12 cellular contexts compared by ENCODE assay signal in the genomic region with DNA sequence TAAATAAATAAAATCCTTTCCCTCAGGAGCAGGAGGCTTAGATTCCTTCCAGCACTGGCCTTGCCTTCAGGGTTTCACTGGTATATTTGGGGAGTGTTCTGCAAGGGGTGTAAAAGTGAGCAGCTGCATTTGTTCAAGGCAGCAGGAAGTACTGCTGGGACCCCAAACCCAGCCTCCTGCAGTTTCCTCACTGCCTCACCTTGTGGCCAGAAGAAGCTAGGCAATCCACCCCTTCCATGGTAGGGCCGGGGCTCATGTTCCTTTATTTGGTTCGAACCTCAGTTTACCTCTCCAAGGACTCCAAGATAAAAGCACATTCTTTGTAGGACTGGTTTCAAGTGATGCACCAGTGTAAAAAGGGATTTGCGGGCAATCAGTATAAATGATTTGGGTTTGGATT. TPM values are rescaled to one million over a fixed set of nuclear protein-coding genes. Genes with fewer than 3 reads are reported as not detected.
A peak's percentile ranks its signal among the peaks of the same experiment; 100 is the strongest.
DNase-seq lines count a peak whose midpoint lies in the region; ATAC-seq and TF ChIP-seq lines count a peak whose summit lies in the region.
"Had no signal": no experiment of that assay in that cellular context is flagged by ENCODE, and none has a peak within 500 bp of the region (broad histone marks: within the 10 kb centered on the region; RNA-seq: fewer than 3 reads in every experiment).

No MANE protein-coding gene starts in this region.

- peaks cover 0 to 8% (median 3%) of the 10 kb centered on the region in 4 donors for H3K4me1 ChIP-seq in liver (ENCODE audit: control insufficient read depth in 4 of 4, insufficient read depth in 4 of 4, low read length in 3 of 4)
- H3K4me1 ChIP-seq in right lobe of liver: peaks cover 0 to 4% (median 0%) of the 10 kb centered on the region in 4 donors

- H3K36me3 ChIP-seq in liver (ENCODE audit: control insufficient read depth in 4 of 4, insufficient read depth in 3 of 4, low read depth in 1 of 4, low read length in 3 of 4) (no peaks in the 10 kb centered on the region), right lobe of liver (no peaks in the 10 kb centered on the region)

- intact Hi-C loops in right lobe of liver (cut with DNase I): loop anchor here in 1 of 2 donors (10.0 kb wide), 1 partner anchor 194 kb away; the partner anchor contains the start of gene ADAMTS4
- intact Hi-C loops in activated T-helper 2 cell treated with anti-CD3 and anti-CD28 coated beads, Interferon-gamma antibody, Interleukin-2, Interleukin-4, amounts not matched to agents 10 μg/mL and 5 μg/mL and 100 μg/mL, durations not matched to agents 14 hours and 24 hours and 36 hours (cut with micrococcal nuclease): no loop called here

- H3K27ac Mint-ChIP-seq in activated T-helper 2 cell treated with anti-CD3 and anti-CD28 coated beads, Interferon-gamma antibody, Interleukin-2, Interleukin-4, amounts not matched to agents 10 μg/mL and 5 μg/mL and 100 μg/mL, durations not matched to agents 14 hours and 24 hours and 36 hours: peak overlapping the region; percentile 92
- peak overlapping the region; percentile 98 for H3K27ac Mint-ChIP-seq in mesothelial cell of epicardium

- H3K27me3 ChIP-seq in liver (ENCODE audit: control insufficient read depth in 4 of 4, insufficient read depth in 4 of 4, low read length in 3 of 4) (no peaks in the 10 kb centered on the region), right lobe of liver (no peaks in the 10 kb centered on the region)
- H3K27me3 ChIP-seq: foreskin keratinocyte had no signal

- H3K9ac ChIP-seq in liver (ENCODE audit: low read depth in 1 of 2, low read length in 2 of 2): no peak overlapping the region

- TF ChIP-seq POLR2A in right lobe of liver (IDR thresholded peaks at IDR 0.05): no peak

- H3K4me3 ChIP-seq in liver (ENCODE audit: low read depth in 1 of 3, low read length in 3 of 3) (no peak overlapping the region), right lobe of liver (no peak overlapping the region)

- WGBS in liver: 95% methylated on average over 3 of the region's 3 CpGs
- 98% methylated on average over 3 of the region's 3 CpGs for WGBS in right lobe of liver (ENCODE audit: insufficient coverage, low coverage, low lambda C conversion rate, missing lambda C conversion rate)

- no peaks in the 10 kb centered on the region for H3K9me3 Mint-ChIP-seq in activated T-helper 2 cell treated with anti-CD3 and anti-CD28 coated beads, Interferon-gamma antibody, Interleukin-2, Interleukin-4, amounts not matched to agents 10 μg/mL and 5 μg/mL and 100 μg/mL, durations not matched to agents 14 hours and 24 hours and 36 hours
- H3K9me3 Mint-ChIP-seq in mesothelial cell of epicardium: no peaks in the 10 kb centered on the region

- ATAC-seq in right lobe of liver (no peak), HG02798 (IDR thresholded peaks at IDR 0.05; ENCODE audit: poor library complexity, unreplicated experiment) (no peak), HG02610 (IDR thresholded peaks at IDR 0.05; ENCODE audit: unreplicated experiment) (no peak)
- ATAC-seq: foreskin keratinocyte, left colon had no signal

- H3K9me3 ChIP-seq in liver (ENCODE audit: control insufficient read depth in 4 of 4, low read length in 3 of 4): no peaks in the 10 kb centered on the region
- H3K9me3 ChIP-seq in right lobe of liver: no peaks in the 10 kb centered on the region

- H3K4me1 Mint-ChIP-seq in activated T-helper 2 cell treated with anti-CD3 and anti-CD28 coated beads, Interferon-gamma antibody, Interleukin-2, Interleukin-4, amounts not matched to agents 10 μg/mL and 5 μg/mL and 100 μg/mL, durations not matched to agents 14 hours and 24 hours and 36 hours (ENCODE audit: low read depth): peaks cover 41% of the 10 kb centered on the region
- peaks cover 10% of the 10 kb centered on the region for H3K4me1 Mint-ChIP-seq in mesothelial cell of epicardium

- H3K36me3 Mint-ChIP-seq in activated T-helper 2 cell treated with anti-CD3 and anti-CD28 coated beads, Interferon-gamma antibody, Interleukin-2, Interleukin-4, amounts not matched to agents 10 μg/mL and 5 μg/mL and 100 μg/mL, durations not matched to agents 14 hours and 24 hours and 36 hours (ENCODE audit: low read depth): peaks cover 5% of the 10 kb centered on the region
- no peaks in the 10 kb centered on the region for H3K36me3 Mint-ChIP-seq in mesothelial cell of epicardium

- TF ChIP-seq CTCF in liver (IDR thresholded peaks at IDR 0.05; ENCODE audit: low read depth, low read length, missing input control) (no peak), right lobe of liver (IDR thresholded peaks at IDR 0.05) (no peak), mesothelial cell of epicardium (IDR thresholded peaks at IDR 0.05; ENCODE audit: unreplicated experiment) (no peak)

- TF ChIP-seq RAD21 in liver (IDR thresholded peaks at IDR 0.05): no peak

- H3K4me3 Mint-ChIP-seq in activated T-helper 2 cell treated with anti-CD3 and anti-CD28 coated beads, Interferon-gamma antibody, Interleukin-2, Interleukin-4, amounts not matched to agents 10 μg/mL and 5 μg/mL and 100 μg/mL, durations not matched to agents 14 hours and 24 hours and 36 hours (ENCODE audit: low read depth): peak overlapping the region; percentile 86
- H3K4me3 Mint-ChIP-seq in mesothelial cell of epicardium: peak overlapping the region; percentile 84

- H3K27ac ChIP-seq in liver (ENCODE audit: low read depth in 1 of 2, low read length in 2 of 2): peak overlapping the region; percentile 88 to 95
- no peak overlapping the region for H3K27ac ChIP-seq in right lobe of liver

- no peak for DNase-seq in right lobe of liver
- no peak for DNase-seq in activated T-helper 2 cell treated with anti-CD3 and anti-CD28 coated beads, Interferon-gamma antibody, Interleukin-2, Interleukin-4, amounts not matched to agents 10 μg/mL and 5 μg/mL and 100 μg/mL, durations not matched to agents 14 hours and 24 hours and 36 hours (ENCODE audit: low spot score)
- no peak for DNase-seq in mesothelial cell of epicardium (ENCODE audit: low spot score in 2 of 2, unreplicated experiment in 2 of 2)
- no peak for DNase-seq in cerebellar cortex (ENCODE audit: low spot score)
- DNase-seq in stimulated activated CD4-positive, alpha-beta T cell treated with anti-CD3 and anti-CD28 coated beads, Interleukin-1b, Interleukin-23, amount 100 ng/mL, for 48 hours: no peak
- DNase-seq: foreskin keratinocyte, GF-D8, NCI-H1417 had no signal

- no peaks in the 10 kb centered on the region for H3K27me3 Mint-ChIP-seq in activated T-helper 2 cell treated with anti-CD3 and anti-CD28 coated beads, Interferon-gamma antibody, Interleukin-2, Interleukin-4, amounts not matched to agents 10 μg/mL and 5 μg/mL and 100 μg/mL, durations not matched to agents 14 hours and 24 hours and 36 hours (ENCODE audit: low read depth)
- no peaks in the 10 kb centered on the region for H3K27me3 Mint-ChIP-seq in mesothelial cell of epicardium (ENCODE audit: low read depth)

TF ChIP-seq in liver, 16 proteins besides CTCF, POLR2A, EP300 and RAD21:
- no peak for TF ChIP-seq EGR1 (IDR thresholded peaks at IDR 0.05; ENCODE audit: low read depth in 2 of 2)
- TF ChIP-seq JUND (IDR thresholded peaks at IDR 0.05): no peak
- TF ChIP-seq MAX (IDR thresholded peaks at IDR 0.05): no peak
- TF ChIP-seq TAF1 (conservative IDR thresholded peaks at IDR 0.05): no peak
- no peak for TF ChIP-seq YY1 (IDR thresholded peaks at IDR 0.05)
- TF ChIP-seq, protein P1, sequence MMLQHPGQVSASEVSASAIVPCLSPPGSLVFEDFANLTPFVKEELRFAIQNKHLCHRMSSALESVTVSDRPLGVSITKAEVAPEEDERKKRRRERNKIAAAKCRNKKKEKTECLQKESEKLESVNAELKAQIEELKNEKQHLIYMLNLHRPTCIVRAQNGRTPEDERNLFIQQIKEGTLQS (IDR thresholded peaks at IDR 0.05): no peak
- TF ChIP-seq, protein P2, sequence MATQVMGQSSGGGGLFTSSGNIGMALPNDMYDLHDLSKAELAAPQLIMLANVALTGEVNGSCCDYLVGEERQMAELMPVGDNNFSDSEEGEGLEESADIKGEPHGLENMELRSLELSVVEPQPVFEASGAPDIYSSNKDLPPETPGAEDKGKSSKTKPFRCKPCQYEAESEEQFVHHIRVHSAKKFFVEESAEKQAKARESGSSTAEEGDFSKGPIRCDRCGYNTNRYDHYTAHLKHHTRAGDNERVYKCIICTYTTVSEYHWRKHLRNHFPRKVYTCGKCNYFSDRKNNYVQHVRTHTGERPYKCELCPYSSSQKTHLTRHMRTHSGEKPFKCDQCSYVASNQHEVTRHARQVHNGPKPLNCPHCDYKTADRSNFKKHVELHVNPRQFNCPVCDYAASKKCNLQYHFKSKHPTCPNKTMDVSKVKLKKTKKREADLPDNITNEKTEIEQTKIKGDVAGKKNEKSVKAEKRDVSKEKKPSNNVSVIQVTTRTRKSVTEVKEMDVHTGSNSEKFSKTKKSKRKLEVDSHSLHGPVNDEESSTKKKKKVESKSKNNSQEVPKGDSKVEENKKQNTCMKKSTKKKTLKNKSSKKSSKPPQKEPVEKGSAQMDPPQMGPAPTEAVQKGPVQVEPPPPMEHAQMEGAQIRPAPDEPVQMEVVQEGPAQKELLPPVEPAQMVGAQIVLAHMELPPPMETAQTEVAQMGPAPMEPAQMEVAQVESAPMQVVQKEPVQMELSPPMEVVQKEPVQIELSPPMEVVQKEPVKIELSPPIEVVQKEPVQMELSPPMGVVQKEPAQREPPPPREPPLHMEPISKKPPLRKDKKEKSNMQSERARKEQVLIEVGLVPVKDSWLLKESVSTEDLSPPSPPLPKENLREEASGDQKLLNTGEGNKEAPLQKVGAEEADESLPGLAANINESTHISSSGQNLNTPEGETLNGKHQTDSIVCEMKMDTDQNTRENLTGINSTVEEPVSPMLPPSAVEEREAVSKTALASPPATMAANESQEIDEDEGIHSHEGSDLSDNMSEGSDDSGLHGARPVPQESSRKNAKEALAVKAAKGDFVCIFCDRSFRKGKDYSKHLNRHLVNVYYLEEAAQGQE (IDR thresholded peaks at IDR 0.05): no peak
- no peak for TF ChIP-seq SP1 (IDR thresholded peaks at IDR 0.05)
- TF ChIP-seq HNF4G (IDR thresholded peaks at IDR 0.05): no peak

RNA-seq across cellular contexts. Expression of gene CFAP126, which starts 21.0 kb away (rescaled TPM):
- total RNA-seq in liver (not detected), right lobe of liver (not detected), mesothelial cell of epicardium (not detected in 3 replicates)
- polyA plus RNA-seq in liver: not detected
- not detected in 2 replicates for total RNA-seq in activated T-helper 2 cell treated with anti-CD3 and anti-CD28 coated beads, Interferon-gamma antibody, Interleukin-2, Interleukin-4, amounts not matched to agents 10 μg/mL and 5 μg/mL and 100 μg/mL, durations not matched to agents 14 hours and 24 hours and 36 hours
- total RNA-seq: foreskin keratinocyte, left colon had no signal
- polyA plus RNA-seq: foreskin keratinocyte had no signal

Comparison
In these comparisons a context has a peak if more than half of its experiments do, and no peak if none do; other contexts are left out.
1. H3K27ac ChIP-seq: peak in liver (2 of 2); none in right lobe of liver (0 of 3).